In genomic region chr22:25448435-25449051, GRCh38 we compare ENCODE assay signal across 8 cellular contexts.
DNase-seq lines count a peak whose midpoint lies in the region; ATAC-seq and TF ChIP-seq lines count a peak whose summit lies in the region.

No MANE protein-coding gene starts in this region.

- ATAC-seq in GM21576 (IDR thresholded peaks at IDR 0.05; ENCODE audit: unreplicated experiment) = peak; percentile 32
- ATAC-seq in upper lobe of left lung (ENCODE audit: low FRiP score in 2 of 2) = peak; percentile 45 to 61
- no peak for ATAC-seq in HG03196 (IDR thresholded peaks at IDR 0.05; ENCODE audit: unreplicated experiment)

- no TSS peak for BruUV-seq in Calu3 (replicated peaks; lab: Mats Ljungman, UMichigan)

- TF ChIP-seq CTCF in Calu3 (IDR thresholded peaks at IDR 0.05; ENCODE audit: unreplicated experiment) (no peak), upper lobe of left lung (IDR thresholded peaks at IDR 0.05) (no peak)

- peak; percentile 12 for DNase-seq in Calu3
- peak; percentile 7 for DNase-seq in RPMI8226
- DNase-seq in mesenchymal stem cell = peak; percentile 55
- DNase-seq in upper lobe of left lung = no peak
- DNase-seq in stimulated activated CD4-positive, alpha-beta T cell treated with anti-CD3 and anti-CD28 coated beads, Interleukin-12 subunit alpha, Interleukin-12 subunit beta, amount 100 ng/mL, for 4 hours = no peak

- H2BK5ac ChIP-seq in mesenchymal stem cell (ENCODE audit: low read depth, low read length, poor library complexity, severe bottlenecking) = no peak overlapping the region

- peak overlapping the region; percentile 3 for H3K27ac Mint-ChIP-seq in Calu3 (ENCODE audit: unreplicated experiment)

- peak overlapping the region; percentile 33 to 35 for H3K4ac ChIP-seq in mesenchymal stem cell (ENCODE audit: low read depth in 1 of 2, low read length in 2 of 2)

- peak overlapping the region in 1 of 2 experiments; percentile 99 for H3K23ac ChIP-seq in mesenchymal stem cell (ENCODE audit: low read length in 2 of 2)

- peak overlapping the region; percentile 63 for H3K4me3 Mint-ChIP-seq in Calu3 (ENCODE audit: low read depth, unreplicated experiment)

- H3K9ac ChIP-seq in duodenal mucosa (ENCODE audit: low read depth in 1 of 2, low read length in 2 of 2) (peak overlapping the region; percentile 83 to 86), mesenchymal stem cell (ENCODE audit: low read length) (peak overlapping the region; percentile 99)

- no peak for TF ChIP-seq POLR2A in upper lobe of left lung (IDR thresholded peaks at IDR 0.05)

- H2BK120ac ChIP-seq in mesenchymal stem cell (ENCODE audit: low read depth, low read length) = no peak overlapping the region

- intact Hi-C loops in Calu3 (cut with micrococcal nuclease; ENCODE audit: unreplicated experiment) = no loop called here

- peaks cover 23% of the 10 kb centered on the region for H3K36me3 Mint-ChIP-seq in Calu3 (ENCODE audit: insufficient read depth, unreplicated experiment)

- no peaks in the 10 kb centered on the region for H3K9me3 Mint-ChIP-seq in Calu3 (ENCODE audit: low read depth, unreplicated experiment)

- no peaks in the 10 kb centered on the region for H3K79me1 ChIP-seq in mesenchymal stem cell (replicated peaks; ENCODE audit: low read length, poor library complexity, severe bottlenecking)

- H4K8ac ChIP-seq in mesenchymal stem cell (ENCODE audit: low read length) = no peak overlapping the region

- peaks cover 31% of the 10 kb centered on the region for H3K4me1 Mint-ChIP-seq in Calu3 (ENCODE audit: low read depth, unreplicated experiment)

- TF ChIP-seq EP300 in upper lobe of left lung (IDR thresholded peaks at IDR 0.05) = no peak

- peaks cover 2 to 4% of the 10 kb centered on the region in 2 donors for H3K36me3 ChIP-seq in duodenal mucosa (ENCODE audit: control insufficient read depth in 1 of 2, insufficient read depth in 2 of 2, low read length in 2 of 2)
- H3K36me3 ChIP-seq in mesenchymal stem cell (ENCODE audit: control insufficient read depth in 1 of 2, insufficient read depth in 2 of 2, low read depth in 1 of 2, low read length in 2 of 2) = peaks cover under 1 to 4% of the 10 kb centered on the region in 2 experiments
- H3K36me3 ChIP-seq in upper lobe of left lung = peaks cover 0 to 3% (median 0%) of the 10 kb centered on the region in 4 donors

- H3K18ac ChIP-seq in mesenchymal stem cell (ENCODE audit: low read depth in 1 of 2, low read length in 2 of 2) = peak overlapping the region; percentile 18 to 75

- H3K4me1 ChIP-seq in duodenal mucosa (ENCODE audit: control insufficient read depth in 1 of 2, insufficient read depth in 2 of 2, low read length in 2 of 2) = peaks cover 22 to 23% of the 10 kb centered on the region in 2 donors
- peaks cover 8% of the 10 kb centered on the region for H3K4me1 ChIP-seq in mesenchymal stem cell (ENCODE audit: control insufficient read depth, insufficient read depth, low read depth, low read length)
- peaks cover 13 to 31% (median 19%) of the 10 kb centered on the region in 4 donors for H3K4me1 ChIP-seq in upper lobe of left lung

- no peaks in the 10 kb centered on the region for H3K27me3 ChIP-seq in duodenal mucosa (ENCODE audit: control insufficient read depth in 1 of 2, insufficient read depth in 2 of 2, low read length in 2 of 2)
- no peaks in the 10 kb centered on the region for H3K27me3 ChIP-seq in mesenchymal stem cell (ENCODE audit: control insufficient read depth in 1 of 2, insufficient read depth in 1 of 2, low read length in 2 of 2)
- H3K27me3 ChIP-seq in upper lobe of left lung = no peaks in the 10 kb centered on the region

- H4K91ac ChIP-seq in mesenchymal stem cell (ENCODE audit: low read length) = peak overlapping the region; percentile 50

- H2AFZ ChIP-seq in mesenchymal stem cell (ENCODE audit: low read depth, low read length) = peak overlapping the region; percentile 23

- H3K9me3 ChIP-seq in duodenal mucosa (ENCODE audit: control insufficient read depth in 1 of 2, low read length in 2 of 2) (no peaks in the 10 kb centered on the region), mesenchymal stem cell (ENCODE audit: control insufficient read depth, low read length) (no peaks in the 10 kb centered on the region), upper lobe of left lung (no peaks in the 10 kb centered on the region)

- no peaks in the 10 kb centered on the region for H3K27me3 Mint-ChIP-seq in Calu3 (ENCODE audit: unreplicated experiment)

- 3% methylated on average over 11 of the region's 16 CpGs for WGBS in mesenchymal stem cell
- WGBS in upper lobe of left lung, 2 donors = 0 to 2% methylated on average over 16 of the region's 16 CpGs

- H2AK5ac ChIP-seq in mesenchymal stem cell (ENCODE audit: low read length, severe bottlenecking) = no peak overlapping the region

- H2BK12ac ChIP-seq in mesenchymal stem cell (ENCODE audit: low read length in 2 of 2) = peak overlapping the region in 1 of 2 experiments; percentile 54

- CTCF ChIA-PET in Calu3 (lab: Charles Lee) = interaction anchor here (0.6 to 1.8 kb wide), 5 partner anchors 10 to 1591 kb away, joined by 3 to 7 read pairs (median 4); partner anchors contain the start of gene SLC2A11

- H3K4me3 ChIP-seq in duodenal mucosa (ENCODE audit: low read depth in 1 of 2, low read length in 2 of 2) = peak overlapping the region; percentile 87 to 98
- H3K4me3 ChIP-seq in mesenchymal stem cell (ENCODE audit: insufficient read depth in 1 of 2, low read depth in 1 of 2, low read length in 2 of 2) = peak overlapping the region; percentile 84 to 96
- peak overlapping the region; percentile 63 to 75 (median 66) for H3K4me3 ChIP-seq in upper lobe of left lung

- H3K27ac ChIP-seq in duodenal mucosa (ENCODE audit: low read depth, low read length) = no peak overlapping the region
- H3K27ac ChIP-seq in mesenchymal stem cell (ENCODE audit: low read length, poor library complexity, severe bottlenecking) = no peak overlapping the region
- H3K27ac ChIP-seq in upper lobe of left lung = peak overlapping the region; percentile 58 to 86 (median 80)

- H3K4me2 ChIP-seq in mesenchymal stem cell (ENCODE audit: low read length, poor library complexity, severe bottlenecking) = peak overlapping the region; percentile 93

- peak overlapping the region in 1 of 2 experiments; percentile 91 for H3K14ac ChIP-seq in mesenchymal stem cell (ENCODE audit: low read length in 2 of 2)

- peak overlapping the region; percentile 19 for H2BK15ac ChIP-seq in mesenchymal stem cell (ENCODE audit: low read depth, poor library complexity, severe bottlenecking)

Comparison
In these comparisons a context has a peak if more than half of its experiments do, and no peak if none do; other contexts are left out.
1. DNase-seq: peak in Calu3 (single experiment), RPMI8226 (single experiment) and mesenchymal stem cell (single experiment); none in upper lobe of left lung (0 of 2) and stimulated activated CD4-positive, alpha-beta T cell treated with anti-CD3 and anti-CD28 coated beads, Interleukin-12 subunit alpha, Interleukin-12 subunit beta, amount 100 ng/mL, for 4 hours (single experiment).
2. H3K27ac ChIP-seq: peak in upper lobe of left lung (4 of 4); none in duodenal mucosa (single experiment) and mesenchymal stem cell (single experiment).
3. Peak in every context shown above with its lines, with median percentiles within 50 percentile points of each other: H3K4me3 ChIP-seq.